Comparison of ENCODE assay signal across 9 cellular contexts in the genomic region with DNA sequence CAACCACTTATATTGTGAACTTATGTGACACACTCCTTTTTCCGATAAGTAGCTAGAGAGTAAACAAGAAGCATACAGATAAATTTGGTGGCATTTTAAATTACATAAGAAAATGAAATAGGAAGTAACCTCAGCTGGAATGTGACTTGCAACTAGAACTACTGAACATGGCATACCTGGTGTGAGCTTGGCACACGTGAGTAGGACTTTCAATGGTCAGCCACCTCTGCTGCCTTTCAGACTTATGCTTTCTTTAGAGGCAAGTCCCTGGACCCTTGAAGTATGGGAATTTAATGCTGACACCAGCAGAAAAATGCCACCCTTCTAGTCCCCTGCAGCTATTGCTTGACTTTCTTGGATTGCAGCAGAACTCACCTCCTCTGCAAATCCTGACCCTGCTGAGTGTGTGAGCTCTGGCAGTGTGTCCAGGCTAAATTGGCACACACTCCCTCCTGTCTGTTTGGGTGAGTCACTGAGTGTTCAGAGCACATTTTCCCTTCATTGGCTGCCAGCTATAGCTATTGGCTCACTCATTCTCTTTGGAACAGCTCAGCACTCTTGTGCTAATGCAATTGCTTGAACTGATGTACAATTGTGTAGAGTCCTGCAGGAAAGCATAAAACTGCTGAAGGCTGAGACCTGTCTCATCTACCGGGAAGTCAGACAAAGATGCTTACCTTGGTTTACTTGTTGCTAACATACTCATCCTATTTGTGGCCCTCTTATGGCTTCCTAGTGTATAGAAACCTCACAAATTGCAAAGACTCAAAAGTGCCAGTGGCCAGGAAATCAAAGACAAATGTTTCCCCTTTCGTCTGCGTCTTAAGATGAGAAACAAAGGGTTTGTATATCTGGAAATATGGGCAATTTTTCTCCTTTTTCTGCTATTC.
A peak's percentile ranks its signal among the peaks of the same experiment; 100 is the strongest.
DNase-seq lines count a peak whose midpoint lies in the region; ATAC-seq and TF ChIP-seq lines count a peak whose summit lies in the region.
"Had no signal": no experiment of that assay in that cellular context is flagged by ENCODE, and none has a peak within 500 bp of the region (broad histone marks: within the 10 kb centered on the region; RNA-seq: fewer than 3 reads in every experiment).

No MANE protein-coding gene starts in this region.

- H3K36me3 ChIP-seq in RWPE2 (ENCODE audit: low read depth) (no peaks in the 10 kb centered on the region), osteoblast (ENCODE audit: insufficient read depth, low read length) (no peaks in the 10 kb centered on the region)

- H3K79me2 ChIP-seq in osteoblast (ENCODE audit: insufficient read depth, low read length), result no peaks in the 10 kb centered on the region

- H3K4me1 ChIP-seq in RWPE2 (ENCODE audit: insufficient read depth, poor library complexity, severe bottlenecking) (peaks cover 36% of the 10 kb centered on the region), osteoblast (ENCODE audit: insufficient read depth, low read length) (peaks cover 34% of the 10 kb centered on the region)

- CTCF ChIA-PET in GM10248 (lab: Yijun Ruan, JAX), result interaction anchor here (1.0 to 1.2 kb wide), 2 partner anchors 9 to 10 kb away, joined by 3 read pairs; no protein-coding TSS in a partner anchor
- CTCF ChIA-PET in activated naive CD4-positive, alpha-beta T cell treated with anti-CD3 and anti-CD28 coated beads, Interleukin-2, amount 10 ng/mL, durations not matched to agents 7 days and 5 days (lab: Charles Lee), result no interaction called here

- no peaks in the 10 kb centered on the region for H3K9me3 Mint-ChIP-seq in activated naive CD4-positive, alpha-beta T cell treated with anti-CD3 and anti-CD28 coated beads, Interleukin-2, amount 10 ng/mL, durations not matched to agents 7 days and 5 days
- H3K9me3 Mint-ChIP-seq: neural crest cell had no signal

- POLR2A ChIA-PET in GM10248 (lab: Yijun Ruan, JAX), result no interaction called here

- no peak overlapping the region for H2AFZ ChIP-seq in osteoblast (ENCODE audit: low read length)

- peak; percentile 91 for ATAC-seq in RWPE2 (ENCODE audit: low read depth)
- no peak for ATAC-seq in HG03432 (IDR thresholded peaks at IDR 0.05; ENCODE audit: unreplicated experiment)
- ATAC-seq in HG02571 (IDR thresholded peaks at IDR 0.05; ENCODE audit: unreplicated experiment), result no peak

- H3K9me3 ChIP-seq in RWPE2 (ENCODE audit: severe bottlenecking) (no peaks in the 10 kb centered on the region), osteoblast (ENCODE audit: low read depth, low read length) (no peaks in the 10 kb centered on the region)

- H3K36me3 Mint-ChIP-seq in activated naive CD4-positive, alpha-beta T cell treated with anti-CD3 and anti-CD28 coated beads, Interleukin-2, amount 10 ng/mL, durations not matched to agents 7 days and 5 days, result no peaks in the 10 kb centered on the region

- H3K4me3 ChIP-seq in RWPE2 (ENCODE audit: severe bottlenecking) (no peak overlapping the region), fibroblast of the aortic adventitia (ENCODE audit: low read depth, low read length) (no peak overlapping the region), osteoblast (ENCODE audit: insufficient read depth, low read length) (no peak overlapping the region)

- H3K27me3 ChIP-seq in RWPE2 (ENCODE audit: insufficient read depth, poor library complexity, severe bottlenecking), result no peaks in the 10 kb centered on the region
- H3K27me3 ChIP-seq in osteoblast (ENCODE audit: insufficient read depth, low read length), result no peaks in the 10 kb centered on the region

- no peak overlapping the region for H3K27ac Mint-ChIP-seq in activated naive CD4-positive, alpha-beta T cell treated with anti-CD3 and anti-CD28 coated beads, Interleukin-2, amount 10 ng/mL, durations not matched to agents 7 days and 5 days

- peak overlapping the region; percentile 31 for H3K4me2 ChIP-seq in osteoblast (ENCODE audit: insufficient read depth, low read length)

- H4K20me1 ChIP-seq in osteoblast (ENCODE audit: insufficient read depth, low read length), result no peaks in the 10 kb centered on the region

- no peak overlapping the region for H3K4me3 Mint-ChIP-seq in activated naive CD4-positive, alpha-beta T cell treated with anti-CD3 and anti-CD28 coated beads, Interleukin-2, amount 10 ng/mL, durations not matched to agents 7 days and 5 days
- H3K4me3 Mint-ChIP-seq: neural crest cell had no signal

- no peaks in the 10 kb centered on the region for H3K27me3 Mint-ChIP-seq in activated naive CD4-positive, alpha-beta T cell treated with anti-CD3 and anti-CD28 coated beads, Interleukin-2, amount 10 ng/mL, durations not matched to agents 7 days and 5 days

- DNase-seq in DMS 273 treated with DMSO at 0.1 percent for 48 hours (lab: John Stamatoyannopoulos, UW) (peak; percentile 33), RWPE2 (ENCODE audit: low spot score) (peak; percentile 76), fibroblast of the aortic adventitia (ENCODE audit: low read depth) (peak; percentile 99), osteoblast (ENCODE audit: insufficient read length, low spot score, missing footprints) (peak; percentile 59), GM10248 (ENCODE audit: extremely low spot score) (no peak)
- no peak for DNase-seq in activated naive CD4-positive, alpha-beta T cell treated with anti-CD3 and anti-CD28 coated beads, Interleukin-2, amount 10 ng/mL, durations not matched to agents 7 days and 5 days

- TF ChIP-seq CTCF in RWPE2 (IDR thresholded peaks at IDR 0.05; ENCODE audit: poor library complexity, severe bottlenecking) (no peak), fibroblast of the aortic adventitia (IDR thresholded peaks at IDR 0.05; ENCODE audit: insufficient read depth, low read length) (no peak), osteoblast (IDR thresholded peaks at IDR 0.05; ENCODE audit: extremely low read depth, low read depth, low read length) (no peak), GM10248 (IDR thresholded peaks at IDR 0.05; ENCODE audit: control extremely low read depth, extremely low read depth, low read depth, missing control alignments) (no peak)

- H3K4me1 Mint-ChIP-seq in activated naive CD4-positive, alpha-beta T cell treated with anti-CD3 and anti-CD28 coated beads, Interleukin-2, amount 10 ng/mL, durations not matched to agents 7 days and 5 days, result no peaks in the 10 kb centered on the region
- H3K4me1 Mint-ChIP-seq: neural crest cell had no signal

- H3K27ac ChIP-seq in RWPE2 (ENCODE audit: poor library complexity, severe bottlenecking) (peak overlapping the region; percentile 86), osteoblast (ENCODE audit: low read depth, low read length) (no peak overlapping the region)

Comparison
In these comparisons a context has a peak if more than half of its experiments do, and no peak if none do; other contexts are left out.
1. DNase-seq: peak in DMS 273 treated with DMSO at 0.1 percent for 48 hours (single experiment), RWPE2 (single experiment), fibroblast of the aortic adventitia (single experiment) and osteoblast (single experiment); none in GM10248 (single experiment) and activated naive CD4-positive, alpha-beta T cell treated with anti-CD3 and anti-CD28 coated beads, Interleukin-2, amount 10 ng/mL, durations not matched to agents 7 days and 5 days (single experiment).